Comparison of ENCODE assay signal across 9 cellular contexts in the genomic region with DNA sequence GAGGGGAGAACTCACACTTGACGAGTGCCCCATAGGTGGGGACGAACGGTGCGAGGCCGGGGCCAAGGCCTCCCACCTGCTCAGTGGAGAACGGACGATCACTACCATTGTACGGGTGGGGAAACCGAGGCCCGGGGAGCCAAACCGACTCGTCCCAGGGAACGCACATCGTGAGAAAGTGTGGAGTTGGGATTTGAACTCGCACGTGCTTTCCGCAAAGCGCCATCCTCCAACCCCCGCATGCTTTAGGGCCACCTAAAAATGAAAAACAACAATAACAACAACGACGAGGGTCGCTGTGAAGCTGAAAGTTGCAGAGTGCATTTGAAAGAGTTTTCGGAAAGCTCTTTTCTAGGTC. TPM values are rescaled to one million over a fixed set of nuclear protein-coding genes. Genes with fewer than 3 reads are reported as not detected.
DNase-seq lines count a peak whose midpoint lies in the region; ATAC-seq and TF ChIP-seq lines count a peak whose summit lies in the region.
"Had no signal": no experiment of that assay in that cellular context is flagged by ENCODE, and none has a peak within 500 bp of the region (broad histone marks: within the 10 kb centered on the region; RNA-seq: fewer than 3 reads in every experiment).

No MANE protein-coding gene starts in this region.

- H3K9me3 ChIP-seq in MM.1S (replicated peaks; ENCODE audit: insufficient read depth, low read length) (no peaks in the 10 kb centered on the region), colonic mucosa (no peaks in the 10 kb centered on the region), muscle layer of colon (ENCODE audit: low read length) (no peaks in the 10 kb centered on the region)

- H3K4me2 ChIP-seq in MM.1S (ENCODE audit: low read depth, low read length) = peak overlapping the region; percentile 85

- DNase-seq in AG09309 (ENCODE audit: low read depth) (no peak), MM.1S (no peak), colonic mucosa (no peak), retina (no peak), NCI-H1436 (lab: John Stamatoyannopoulos, UW) (no peak), LoVo (ENCODE audit: low spot score) (no peak)

- peaks cover 17% of the 10 kb centered on the region for H3K4me1 ChIP-seq in MM.1S (ENCODE audit: low read length)
- H3K4me1 ChIP-seq in colonic mucosa = peaks cover 19% of the 10 kb centered on the region
- H3K4me1 ChIP-seq in muscle layer of colon (ENCODE audit: insufficient read depth, low read length) = peaks cover 13% of the 10 kb centered on the region

- H3K27me3 ChIP-seq in MM.1S (replicated peaks; ENCODE audit: insufficient read depth, low read length) = no peaks in the 10 kb centered on the region
- no peaks in the 10 kb centered on the region for H3K27me3 ChIP-seq in colonic mucosa
- no peaks in the 10 kb centered on the region for H3K27me3 ChIP-seq in muscle layer of colon (ENCODE audit: control insufficient read depth in 1 of 2, insufficient read depth in 2 of 2, low read length in 2 of 2)

- no peaks in the 10 kb centered on the region for H3K9me2 ChIP-seq in MM.1S (replicated peaks; ENCODE audit: insufficient read depth, low read length)

- H3K79me2 ChIP-seq in MM.1S (ENCODE audit: low read length) = peaks cover 43% of the 10 kb centered on the region

- ATAC-seq in HG03378 (IDR thresholded peaks at IDR 0.05; ENCODE audit: unreplicated experiment) = no peak

- peaks cover 14% of the 10 kb centered on the region for H3F3A ChIP-seq in MM.1S (ENCODE audit: insufficient read depth, low read length)

- intact Hi-C loops in colonic mucosa (cut with DNase I) = no loop called here

- no peak for TF ChIP-seq CTCF in AG09309 (IDR thresholded peaks at IDR 0.05; ENCODE audit: control insufficient read depth, insufficient read depth, low read depth, low read length, missing control alignments)
- TF ChIP-seq CTCF in MM.1S (IDR thresholded peaks at IDR 0.05; ENCODE audit: low read length) = no peak
- no peak for TF ChIP-seq CTCF in colonic mucosa (IDR thresholded peaks at IDR 0.05)

- H3K4me3 ChIP-seq in AG09309 (ENCODE audit: control insufficient read depth, low read depth, low read length) (peak overlapping the region; percentile 90), MM.1S (ENCODE audit: low read length) (peak overlapping the region; percentile 90), colonic mucosa (peak overlapping the region; percentile 79), muscle layer of colon (ENCODE audit: low read depth in 1 of 2, low read length in 2 of 2) (peak overlapping the region; percentile 86 to 99)

- H3K9ac ChIP-seq in MM.1S (ENCODE audit: low read length) (peak overlapping the region; percentile 85), colonic mucosa (ENCODE audit: low read depth in 2 of 2, low read length in 2 of 2) (peak overlapping the region; percentile 79 to 92), muscle layer of colon (ENCODE audit: low read length) (peak overlapping the region; percentile 47)

- H4K20me1 ChIP-seq in MM.1S (ENCODE audit: insufficient read depth, low read length) = no peaks in the 10 kb centered on the region

- H3K27ac ChIP-seq in MM.1S (ENCODE audit: low read length) = peak overlapping the region; percentile 50; the same call in 1 of the 2 replicates
- peak overlapping the region; percentile 88 for H3K27ac ChIP-seq in colonic mucosa
- peak overlapping the region; percentile 72 for H3K27ac ChIP-seq in muscle layer of colon (ENCODE audit: low read depth, low read length)

- H3K36me3 ChIP-seq in MM.1S (replicated peaks; ENCODE audit: insufficient read depth, low read length) (no peaks in the 10 kb centered on the region), colonic mucosa (no peaks in the 10 kb centered on the region), muscle layer of colon (ENCODE audit: insufficient read depth, low read length) (no peaks in the 10 kb centered on the region)

- H2AFZ ChIP-seq in MM.1S (ENCODE audit: low read length) = peak overlapping the region; percentile 73

RNA-seq across cellular contexts. Expression of a gene that starts 0.5 kb away (rescaled TPM):
- 10 to 100 TPM; 64.1 to 98.7 TPM for total RNA-seq in colonic mucosa

RNA-seq across cellular contexts. Expression of a gene that starts 6.4 kb away (rescaled TPM):
- total RNA-seq in colonic mucosa = 1 to 10 TPM; 3.5 to 3.8 TPM

RNA-seq across cellular contexts. Expression of a gene that starts 23.4 kb away (rescaled TPM):
- total RNA-seq in colonic mucosa = 1,000 to 10,000 TPM; 1,710 to 2,039 TPM

RNA-seq across cellular contexts. Expression of a gene that starts 38.6 kb away (rescaled TPM):
- not detected for total RNA-seq in colonic mucosa
- total RNA-seq: activated CD8-positive, alpha-beta memory T cell treated with anti-CD3 and anti-CD28 coated beads for 36 hours had no signal

RNA-seq across cellular contexts. Expression of a gene that starts 39.0 kb away (rescaled TPM):
- total RNA-seq in colonic mucosa = not detected
- total RNA-seq: activated CD8-positive, alpha-beta memory T cell treated with anti-CD3 and anti-CD28 coated beads for 36 hours had no signal
